18 cellular contexts compared by ENCODE assay signal in genomic region chr17:63937319-63937718, GRCh38. TPM values are rescaled to one million over a fixed set of nuclear protein-coding genes. Genes with fewer than 3 reads are reported as not detected.
DNase-seq lines count a peak whose midpoint lies in the region; ATAC-seq and TF ChIP-seq lines count a peak whose summit lies in the region.
"Had no signal": no experiment of that assay in that cellular context is flagged by ENCODE, and none has a peak within 500 bp of the region (broad histone marks: within the 10 kb centered on the region; RNA-seq: fewer than 3 reads in every experiment).

No MANE protein-coding gene starts in this region.

- peaks cover 4% of the 10 kb centered on the region for H3K27me3 Mint-ChIP-seq in activated CD4-positive, alpha-beta T cell treated with anti-CD3 and anti-CD28 coated beads, Interleukin-2, amount 10 ng/mL, durations not matched to agents 7 days and 5 days
- H3K27me3 Mint-ChIP-seq in neural progenitor cell (ENCODE audit: insufficient read depth, low read depth), result peaks cover 5% of the 10 kb centered on the region
- H3K27me3 Mint-ChIP-seq: CD4-positive, CD25-positive, alpha-beta regulatory T cell; IgD-negative memory B cell had no signal

- H3K4me1 ChIP-seq in OCI-LY1 (ENCODE audit: insufficient read depth, low read length, severe bottlenecking) (peaks cover 72% of the 10 kb centered on the region), neural progenitor cell (peaks cover 8% of the 10 kb centered on the region), upper lobe of right lung (no peaks in the 10 kb centered on the region)

- H3K4me3 ChIP-seq in OCI-LY1 (ENCODE audit: low read depth, low read length, poor library complexity, severe bottlenecking) (no peak overlapping the region), neural progenitor cell (no peak overlapping the region), upper lobe of right lung (no peak overlapping the region)

- H3F3A ChIP-seq in OCI-LY1 (ENCODE audit: insufficient read depth, low read length) (no peaks in the 10 kb centered on the region), neural progenitor cell (ENCODE audit: low read depth) (no peaks in the 10 kb centered on the region)

- H3K36me3 ChIP-seq in OCI-LY1 (ENCODE audit: insufficient read depth, low read length) (peaks cover 5% of the 10 kb centered on the region; the same call in 1 of the 2 replicates), neural progenitor cell (no peaks in the 10 kb centered on the region), upper lobe of right lung (no peaks in the 10 kb centered on the region)

- intact Hi-C loops in upper lobe of right lung (cut with DNase I), result no loop called here

- POLR2A ChIA-PET in activated CD4-positive, alpha-beta T cell treated with anti-CD3 and anti-CD28 coated beads, Interleukin-2, amount 10 ng/mL, durations not matched to agents 7 days and 5 days (lab: Charles Lee), result no interaction called here

- H3K27ac ChIP-seq in OCI-LY1 (ENCODE audit: low read depth, low read length, poor library complexity, severe bottlenecking), result peak overlapping the region; percentile 90
- no peak overlapping the region for H3K27ac ChIP-seq in neural progenitor cell
- H3K27ac ChIP-seq in upper lobe of right lung, result no peak overlapping the region
- H3K27ac ChIP-seq: 22Rv1 had no signal

- CTCF ChIA-PET in activated CD4-positive, alpha-beta T cell treated with anti-CD3 and anti-CD28 coated beads, Interleukin-2, amount 10 ng/mL, durations not matched to agents 7 days and 5 days (lab: Charles Lee), result interaction anchor here (0.6 to 0.9 kb wide), 5 partner anchors 10 to 295 kb away, joined by 3 to 5 read pairs (median 4); no protein-coding TSS in a partner anchor

- no peak overlapping the region for H3K4me2 ChIP-seq in OCI-LY1 (ENCODE audit: low read length)
- no peak overlapping the region for H3K4me2 ChIP-seq in neural progenitor cell

- no peaks in the 10 kb centered on the region for H4K20me1 ChIP-seq in OCI-LY1 (ENCODE audit: insufficient read depth, low read length)
- no peaks in the 10 kb centered on the region for H4K20me1 ChIP-seq in neural progenitor cell (ENCODE audit: low read depth)

- TF ChIP-seq CTCF in OCI-LY1 (IDR thresholded peaks at IDR 0.05; ENCODE audit: low read length) (peak; percentile 40), neural progenitor cell (IDR thresholded peaks at IDR 0.05) (no peak), upper lobe of right lung (IDR thresholded peaks at IDR 0.05) (no peak)

- peaks cover 26% of the 10 kb centered on the region for H3K4me1 Mint-ChIP-seq in activated CD4-positive, alpha-beta T cell treated with anti-CD3 and anti-CD28 coated beads, Interleukin-2, amount 10 ng/mL, durations not matched to agents 7 days and 5 days
- peaks cover 29% of the 10 kb centered on the region for H3K4me1 Mint-ChIP-seq in neural progenitor cell

- peak overlapping the region; percentile 72 for H3K27ac Mint-ChIP-seq in activated CD4-positive, alpha-beta T cell treated with anti-CD3 and anti-CD28 coated beads, Interleukin-2, amount 10 ng/mL, durations not matched to agents 7 days and 5 days
- no peak overlapping the region for H3K27ac Mint-ChIP-seq in neural progenitor cell
- H3K27ac Mint-ChIP-seq: CD4-positive, CD25-positive, alpha-beta regulatory T cell had no signal

- no peaks in the 10 kb centered on the region for H3K9me3 ChIP-seq in OCI-LY1 (ENCODE audit: low read length)
- no peaks in the 10 kb centered on the region for H3K9me3 ChIP-seq in neural progenitor cell (ENCODE audit: low read depth)
- no peaks in the 10 kb centered on the region for H3K9me3 ChIP-seq in upper lobe of right lung

- no peaks in the 10 kb centered on the region for H3K36me3 Mint-ChIP-seq in activated CD4-positive, alpha-beta T cell treated with anti-CD3 and anti-CD28 coated beads, Interleukin-2, amount 10 ng/mL, durations not matched to agents 7 days and 5 days (ENCODE audit: low read depth)
- no peaks in the 10 kb centered on the region for H3K36me3 Mint-ChIP-seq in neural progenitor cell
- H3K36me3 Mint-ChIP-seq: CD4-positive, CD25-positive, alpha-beta regulatory T cell had no signal

- no peak overlapping the region for H3K4me3 Mint-ChIP-seq in activated CD4-positive, alpha-beta T cell treated with anti-CD3 and anti-CD28 coated beads, Interleukin-2, amount 10 ng/mL, durations not matched to agents 7 days and 5 days
- H3K4me3 Mint-ChIP-seq in neural progenitor cell, result peak overlapping the region; percentile 35
- H3K4me3 Mint-ChIP-seq: CD4-positive, CD25-positive, alpha-beta regulatory T cell had no signal

- H3K9me2 ChIP-seq in OCI-LY1 (ENCODE audit: low read depth, low read length), result no peaks in the 10 kb centered on the region

- H2AFZ ChIP-seq in OCI-LY1 (ENCODE audit: low read length) (no peak overlapping the region), neural progenitor cell (replicated peaks) (no peak overlapping the region)

- no peaks in the 10 kb centered on the region for H3K9me3 Mint-ChIP-seq in activated CD4-positive, alpha-beta T cell treated with anti-CD3 and anti-CD28 coated beads, Interleukin-2, amount 10 ng/mL, durations not matched to agents 7 days and 5 days
- no peaks in the 10 kb centered on the region for H3K9me3 Mint-ChIP-seq in neural progenitor cell
- H3K9me3 Mint-ChIP-seq: CD4-positive, CD25-positive, alpha-beta regulatory T cell had no signal

- DNase-seq in activated CD4-positive, alpha-beta T cell treated with anti-CD3 and anti-CD28 coated beads, Interleukin-2, amount 10 ng/mL, durations not matched to agents 7 days and 5 days, result no peak
- DNase-seq in activated CD4-positive, alpha-beta T cell treated with anti-CD3 and anti-CD28 coated beads for 4 hours, result no peak
- DNase-seq in neural progenitor cell (ENCODE audit: low spot score), result no peak
- DNase-seq in activated CD8-positive, alpha-beta memory T cell treated with anti-CD3 and anti-CD28 coated beads, Interleukin-2, amount 50 U/mL, for 48 hours, result no peak
- no peak for DNase-seq in foreskin melanocyte
- no peak for DNase-seq in upper lobe of right lung
- DNase-seq: Calu3; CD4-positive, CD25-positive, alpha-beta regulatory T cell; DMS 273 treated with DMSO at 0.1 percent for 48 hours; GOT3; HCEC 1CT; KG1 had no signal

- H3K9ac ChIP-seq in OCI-LY1 (ENCODE audit: low read length), result no peak overlapping the region
- H3K9ac ChIP-seq in neural progenitor cell, result no peak overlapping the region

- H3K27me3 ChIP-seq in OCI-LY1 (ENCODE audit: insufficient read depth, low read length) (no peaks in the 10 kb centered on the region), neural progenitor cell (no peaks in the 10 kb centered on the region), upper lobe of right lung (no peaks in the 10 kb centered on the region)

- ATAC-seq in upper lobe of right lung, result no peak

- peaks cover 4% of the 10 kb centered on the region; the same call in 1 of the 2 replicates for H3K79me2 ChIP-seq in OCI-LY1 (ENCODE audit: insufficient read depth, low read length)
- no peaks in the 10 kb centered on the region for H3K79me2 ChIP-seq in neural progenitor cell (ENCODE audit: low read depth)

RNA-seq across cellular contexts. Expression of gene CD79B, which starts 5.2 kb away (rescaled TPM):
- total RNA-seq in activated CD4-positive, alpha-beta T cell treated with anti-CD3 and anti-CD28 coated beads, Interleukin-2, amount 10 ng/mL, durations not matched to agents 7 days and 5 days, result 10 to 100 TPM; 34.6 to 39.9 TPM
- total RNA-seq in neural progenitor cell (ENCODE audit: low replicate concordance), result 1.6 TPM in 1 of 2 replicates, not detected in the other
- 4.7 TPM for total RNA-seq in upper lobe of right lung
- total RNA-seq: Calu3 had no signal

RNA-seq across cellular contexts. Expression of gene GH1, which starts 18.7 kb away (rescaled TPM):
- total RNA-seq in activated CD4-positive, alpha-beta T cell treated with anti-CD3 and anti-CD28 coated beads, Interleukin-2, amount 10 ng/mL, durations not matched to agents 7 days and 5 days, result not detected
- total RNA-seq in neural progenitor cell (ENCODE audit: low replicate concordance) (not detected in 2 replicates), upper lobe of right lung (not detected)
- total RNA-seq: A673; Calu3; CD4-positive, CD25-positive, alpha-beta regulatory T cell; G401; HT1080 had no signal

RNA-seq across cellular contexts. Expression of gene CSHL1, which starts 26.3 kb away (rescaled TPM):
- not detected for total RNA-seq in activated CD4-positive, alpha-beta T cell treated with anti-CD3 and anti-CD28 coated beads, Interleukin-2, amount 10 ng/mL, durations not matched to agents 7 days and 5 days
- total RNA-seq in neural progenitor cell (ENCODE audit: low replicate concordance), result not detected in 2 replicates
- total RNA-seq in upper lobe of right lung, result not detected
- total RNA-seq: A673; Calu3; CD4-positive, CD25-positive, alpha-beta regulatory T cell; G401; HT1080 had no signal

RNA-seq across cellular contexts. Expression of gene SCN4A, which starts 35.4 kb away (rescaled TPM):
- under 1 TPM; 0.04 to 0.17 TPM for total RNA-seq in activated CD4-positive, alpha-beta T cell treated with anti-CD3 and anti-CD28 coated beads, Interleukin-2, amount 10 ng/mL, durations not matched to agents 7 days and 5 days
- 1.8 and 4.2 TPM in 2 replicates for total RNA-seq in neural progenitor cell (ENCODE audit: low replicate concordance)
- total RNA-seq in upper lobe of right lung, result not detected
- total RNA-seq: Calu3; CD4-positive, CD25-positive, alpha-beta regulatory T cell; G401; HT1080 had no signal

RNA-seq across cellular contexts. Expression of gene CSH1, which starts 40.9 kb away (rescaled TPM):
- total RNA-seq in activated CD4-positive, alpha-beta T cell treated with anti-CD3 and anti-CD28 coated beads, Interleukin-2, amount 10 ng/mL, durations not matched to agents 7 days and 5 days, result not detected
- total RNA-seq in neural progenitor cell (ENCODE audit: low replicate concordance), result not detected in 2 replicates
- not detected for total RNA-seq in upper lobe of right lung
- total RNA-seq: A673, Calu3, G401, HT1080 had no signal
